Comparison of ENCODE assay signal across 27 cellular contexts in genomic region chr7:2541291-2542010, GRCh38. TPM values are rescaled to one million over a fixed set of nuclear protein-coding genes. Genes with fewer than 3 reads are reported as not detected.
DNase-seq lines count a peak whose midpoint lies in the region; ATAC-seq and TF ChIP-seq lines count a peak whose summit lies in the region.
"Had no signal": no experiment of that assay in that cellular context is flagged by ENCODE, and none has a peak within 500 bp of the region (broad histone marks: within the 10 kb centered on the region; RNA-seq: fewer than 3 reads in every experiment).

No MANE protein-coding gene starts in this region.

- intact Hi-C loops in natural killer cell (cut with micrococcal nuclease): no loop called here

- peaks cover 23% of the 10 kb centered on the region for H3K36me3 ChIP-seq in osteoblast (ENCODE audit: insufficient read depth, low read length)

- no peaks in the 10 kb centered on the region for H3K79me2 ChIP-seq in osteoblast (ENCODE audit: insufficient read depth, low read length)

- H3K9me3 Mint-ChIP-seq in natural killer cell treated with Interleukin-12 subunit alpha and Interleukin-12 subunit beta and Interleukin-15 and Interleukin-18, amount 100 ng/mL, for 72 hours: no peaks in the 10 kb centered on the region
- H3K9me3 Mint-ChIP-seq in natural killer cell (no peaks in the 10 kb centered on the region), glutamatergic neuron (ENCODE audit: unreplicated experiment) (peaks cover 4% of the 10 kb centered on the region), WTC11 (no peaks in the 10 kb centered on the region)
- H3K9me3 Mint-ChIP-seq: neural crest cell, type B pancreatic cell had no signal

- ATAC-seq in natural killer cell treated with Interleukin-12 subunit alpha and Interleukin-12 subunit beta and Interleukin-15 and Interleukin-18, amount 100 ng/mL, for 72 hours: no peak
- ATAC-seq in natural killer cell: no peak
- no peak for ATAC-seq in WTC11
- no peak for ATAC-seq in GM19351 (IDR thresholded peaks at IDR 0.05; ENCODE audit: unreplicated experiment)
- ATAC-seq: HCT116, heart left ventricle, mucosa of descending colon had no signal

- no peak overlapping the region for H3K4me3 ChIP-seq in osteoblast (ENCODE audit: insufficient read depth, low read length)
- H3K4me3 ChIP-seq: heart left ventricle, lung, mucosa of descending colon had no signal

- no peak overlapping the region for H2AFZ ChIP-seq in osteoblast (ENCODE audit: low read length)

- no peaks in the 10 kb centered on the region for H4K20me1 ChIP-seq in osteoblast (ENCODE audit: insufficient read depth, low read length)

- H3K27me3 ChIP-seq in osteoblast (ENCODE audit: insufficient read depth, low read length): no peaks in the 10 kb centered on the region
- H3K27me3 ChIP-seq: brain microvascular endothelial cell, heart left ventricle had no signal

- CTCF ChIA-PET in WTC11 (lab: Charles Lee): no interaction called here

- no peaks in the 10 kb centered on the region for H3K27me3 Mint-ChIP-seq in natural killer cell treated with Interleukin-12 subunit alpha and Interleukin-12 subunit beta and Interleukin-15 and Interleukin-18, amount 100 ng/mL, for 72 hours
- no peaks in the 10 kb centered on the region for H3K27me3 Mint-ChIP-seq in natural killer cell (ENCODE audit: low read depth in 2 of 2)
- peaks cover 5% of the 10 kb centered on the region for H3K27me3 Mint-ChIP-seq in glutamatergic neuron (ENCODE audit: unreplicated experiment)
- no peaks in the 10 kb centered on the region for H3K27me3 Mint-ChIP-seq in WTC11 (ENCODE audit: low read depth)
- H3K27me3 Mint-ChIP-seq: progenitor cell of endocrine pancreas, type B pancreatic cell had no signal

- H3K27ac Mint-ChIP-seq in natural killer cell treated with Interleukin-12 subunit alpha and Interleukin-12 subunit beta and Interleukin-15 and Interleukin-18, amount 100 ng/mL, for 72 hours: no peak overlapping the region
- H3K27ac Mint-ChIP-seq in natural killer cell: no peak overlapping the region
- H3K27ac Mint-ChIP-seq in glutamatergic neuron (ENCODE audit: unreplicated experiment): no peak overlapping the region
- H3K27ac Mint-ChIP-seq in WTC11: no peak overlapping the region
- H3K27ac Mint-ChIP-seq: progenitor cell of endocrine pancreas, type B pancreatic cell had no signal

- H3K4me2 ChIP-seq in osteoblast (ENCODE audit: insufficient read depth, low read length): no peak overlapping the region

- no peaks in the 10 kb centered on the region for H3K9me3 ChIP-seq in osteoblast (ENCODE audit: low read depth, low read length)
- H3K9me3 ChIP-seq: heart left ventricle, mucosa of descending colon had no signal

- H3K27ac ChIP-seq in osteoblast (ENCODE audit: low read depth, low read length): no peak overlapping the region
- H3K27ac ChIP-seq: brain microvascular endothelial cell, heart left ventricle, HL-60 had no signal

- POLR2A ChIA-PET in WTC11 (lab: Charles Lee): no interaction called here

- no peaks in the 10 kb centered on the region for H3K4me1 ChIP-seq in osteoblast (ENCODE audit: insufficient read depth, low read length)
- H3K4me1 ChIP-seq: heart left ventricle had no signal

- peak; percentile 60 for DNase-seq in natural killer cell treated with Interleukin-12 subunit alpha and Interleukin-12 subunit beta and Interleukin-15 and Interleukin-18, amount 100 ng/mL, for 72 hours (ENCODE audit: low spot score)
- DNase-seq in natural killer cell (no peak), glutamatergic neuron (peak; percentile 32), osteoblast (ENCODE audit: insufficient read length, low spot score, missing footprints) (peak; percentile 76), T-helper 1 cell (no peak), WTC11 (ENCODE audit: low spot score) (no peak)
- DNase-seq: activated CD4-positive, alpha-beta T cell treated with anti-CD3 and anti-CD28 coated beads, Interleukin-2, amount 50 U/mL, for 48 hours; activated CD4-positive, CD25-positive, alpha-beta regulatory T cell; activated gamma-delta T cell; brain microvascular endothelial cell; C1 segment of cervical spinal cord; Calu3; effector CD4-positive, alpha-beta T cell; EL; NCI-H1092 treated with DMSO at 0.1 percent for 48 hours; NCI-H1930; NCI-H748 treated with DMSO at 0.1 percent for 48 hours; stimulated activated CD8-positive, alpha-beta memory T cell treated with anti-CD3 and anti-CD28 coated beads, Interleukin-4, amount 100 ng/mL, for 48 hours had no signal

- no peaks in the 10 kb centered on the region for H3K4me1 Mint-ChIP-seq in natural killer cell treated with Interleukin-12 subunit alpha and Interleukin-12 subunit beta and Interleukin-15 and Interleukin-18, amount 100 ng/mL, for 72 hours (ENCODE audit: low read depth in 2 of 2)
- H3K4me1 Mint-ChIP-seq in natural killer cell (no peaks in the 10 kb centered on the region), glutamatergic neuron (ENCODE audit: low read depth, unreplicated experiment) (no peaks in the 10 kb centered on the region), WTC11 (no peaks in the 10 kb centered on the region)
- H3K4me1 Mint-ChIP-seq: neural crest cell had no signal

- no peak overlapping the region for H3K4me3 Mint-ChIP-seq in natural killer cell treated with Interleukin-12 subunit alpha and Interleukin-12 subunit beta and Interleukin-15 and Interleukin-18, amount 100 ng/mL, for 72 hours
- H3K4me3 Mint-ChIP-seq in natural killer cell (no peak overlapping the region), glutamatergic neuron (ENCODE audit: unreplicated experiment) (no peak overlapping the region), WTC11 (no peak overlapping the region)
- H3K4me3 Mint-ChIP-seq: neural crest cell, type B pancreatic cell had no signal

- no peaks in the 10 kb centered on the region for H3K36me3 Mint-ChIP-seq in natural killer cell treated with Interleukin-12 subunit alpha and Interleukin-12 subunit beta and Interleukin-15 and Interleukin-18, amount 100 ng/mL, for 72 hours
- H3K36me3 Mint-ChIP-seq in natural killer cell (no peaks in the 10 kb centered on the region), glutamatergic neuron (ENCODE audit: unreplicated experiment) (no peaks in the 10 kb centered on the region), WTC11 (peaks cover 21% of the 10 kb centered on the region)
- H3K36me3 Mint-ChIP-seq: type B pancreatic cell had no signal

- no peak for TF ChIP-seq CTCF in natural killer cell (IDR thresholded peaks at IDR 0.05)
- TF ChIP-seq CTCF in glutamatergic neuron (IDR thresholded peaks at IDR 0.05; ENCODE audit: partially characterized antibody, unreplicated experiment): no peak
- TF ChIP-seq CTCF in osteoblast (IDR thresholded peaks at IDR 0.05; ENCODE audit: extremely low read depth, low read depth, low read length): no peak
- no peak for TF ChIP-seq CTCF in WTC11 (IDR thresholded peaks at IDR 0.05)

TF ChIP-seq in WTC11, 78 proteins besides CTCF, POLR2A, EP300 and RAD21 (continues in another document):
- TF ChIP-seq KAT7 (CRISPR knock-in tag; IDR thresholded peaks at IDR 0.05; ENCODE audit: borderline replicate concordance) (no peak), EMX1 (CRISPR knock-in tag; IDR thresholded peaks at IDR 0.05) (no peak), SMAD3 (CRISPR knock-in tag; IDR thresholded peaks at IDR 0.05; ENCODE audit: borderline replicate concordance) (no peak), ETV6 (CRISPR knock-in tag; IDR thresholded peaks at IDR 0.05) (no peak), ERG (CRISPR knock-in tag; IDR thresholded peaks at IDR 0.05) (no peak), ZNF219 (CRISPR knock-in tag; IDR thresholded peaks at IDR 0.05; ENCODE audit: borderline replicate concordance) (no peak), NR2C2 (CRISPR knock-in tag; IDR thresholded peaks at IDR 0.05) (no peak), GTF2I (CRISPR knock-in tag; conservative IDR thresholded peaks at IDR 0.05) (no peak)

RNA-seq across cellular contexts. Expression of gene BRAT1, which starts 13.9 kb away (rescaled TPM):
- 10 to 100 TPM; 27.0 to 61.4 TPM for total RNA-seq in natural killer cell treated with Interleukin-12 subunit alpha and Interleukin-12 subunit beta and Interleukin-15 and Interleukin-18, amount 100 ng/mL, for 72 hours
- 10 to 100 TPM; 24.9 to 26.7 (median 25.6) TPM for total RNA-seq in natural killer cell
- 30.5 TPM for total RNA-seq in glutamatergic neuron (ENCODE audit: unreplicated experiment)
- 23.9 and 28.2 TPM in 2 replicates for total RNA-seq in osteoblast
- 44.0 to 50.0 TPM (median 46.1 TPM) in 3 replicates for total RNA-seq in WTC11 (2021)

RNA-seq across cellular contexts. Expression of gene IQCE, which starts 17.3 kb away (rescaled TPM):
- total RNA-seq in natural killer cell treated with Interleukin-12 subunit alpha and Interleukin-12 subunit beta and Interleukin-15 and Interleukin-18, amount 100 ng/mL, for 72 hours: 10 to 100 TPM; 11.6 to 17.7 TPM
- 10 to 100 TPM in 2 of 3 donors, 1 to 10 TPM in 1; 9.6 to 13.5 (median 11.3) TPM for total RNA-seq in natural killer cell
- total RNA-seq in glutamatergic neuron (ENCODE audit: unreplicated experiment): 12.0 TPM
- 15.3 and 18.8 TPM in 2 replicates for total RNA-seq in osteoblast
- 4.4 to 4.7 TPM (median 4.6 TPM) in 3 replicates for total RNA-seq in WTC11 (2021)

RNA-seq across cellular contexts. Expression of gene LFNG, which starts 21.9 kb away (rescaled TPM):
- 100 to 1,000 TPM in 1 of 2 donors, 10 to 100 TPM in 1; 89.8 to 153 TPM for total RNA-seq in natural killer cell treated with Interleukin-12 subunit alpha and Interleukin-12 subunit beta and Interleukin-15 and Interleukin-18, amount 100 ng/mL, for 72 hours
- 100 to 1,000 TPM; 140 to 191 (median 176) TPM for total RNA-seq in natural killer cell
- 75.5 TPM for total RNA-seq in glutamatergic neuron (ENCODE audit: unreplicated experiment)
- total RNA-seq in osteoblast: 16.2 and 21.0 TPM in 2 replicates
- 24.1 to 29.4 TPM (median 26.5 TPM) in 3 replicates for total RNA-seq in WTC11 (2021)

Comparison
In these comparisons a context has a peak if more than half of its experiments do, and no peak if none do; other contexts are left out.
1. DNase-seq: peak in natural killer cell treated with Interleukin-12 subunit alpha and Interleukin-12 subunit beta and Interleukin-15 and Interleukin-18, amount 100 ng/mL, for 72 hours (single experiment), glutamatergic neuron (single experiment) and osteoblast (single experiment); none in natural killer cell (single experiment), T-helper 1 cell (0 of 5) and WTC11 (single experiment).